ENCODE assay signal across 1 cellular context in genomic region chr22:49307870-49308269, GRCh38.
TF ChIP-seq lines count a peak whose summit lies in the region.

No MANE protein-coding gene starts in this region.

TF ChIP-seq in H1, 55 proteins besides CTCF, POLR2A, EP300 and RAD21:
- TF ChIP-seq SP1 (IDR thresholded peaks at IDR 0.05; ENCODE audit: low read depth, low read length) (no peak), ATF2 (IDR thresholded peaks at IDR 0.05; ENCODE audit: low read length) (no peak), E2F6 (IDR thresholded peaks at IDR 0.05) (no peak), TAF7 (optimal IDR thresholded peaks at IDR 0.05; ENCODE audit: borderline replicate concordance, low read depth, low read length) (no peak), CTBP2 (IDR thresholded peaks at IDR 0.05; ENCODE audit: borderline replicate concordance, insufficient read depth, insufficient read length, low read length) (no peak), NRF1 (IDR thresholded peaks at IDR 0.05; ENCODE audit: low read depth, low read length) (no peak), SIX5 (IDR thresholded peaks at IDR 0.05; ENCODE audit: low read depth, low read length) (no peak), CHD1 (IDR thresholded peaks at IDR 0.05; ENCODE audit: low read depth, low read length) (no peak), JUND (IDR thresholded peaks at IDR 0.05; ENCODE audit: low read length) (no peak)
